In genomic region chr11:108324587-108324986, GRCh38 we compare ENCODE assay signal across 12 cellular contexts.
DNase-seq lines count a peak whose midpoint lies in the region; ATAC-seq lines count a peak whose summit lies in the region.
"Had no signal": no experiment of that assay in that cellular context is flagged by ENCODE, and none has a peak within 500 bp of the region (broad histone marks: within the 10 kb centered on the region; RNA-seq: fewer than 3 reads in every experiment).

No MANE protein-coding gene starts in this region.

- peaks cover 8% of the 10 kb centered on the region for H3K4me1 Mint-ChIP-seq in stimulated activated naive CD8-positive, alpha-beta T cell treated with anti-CD3 and anti-CD28 coated beads, Interleukin-15, Interleukin-2, amounts not matched to agents 100 ng/mL and 50 ng/mL, for 24 hours (ENCODE audit: low read depth)
- peaks cover 14% of the 10 kb centered on the region for H3K4me1 Mint-ChIP-seq in stimulated activated naive CD8-positive, alpha-beta T cell treated with anti-CD3 and anti-CD28 coated beads, Interleukin-15, amount 100 ng/mL, for 72 hours
- no peaks in the 10 kb centered on the region for H3K4me1 Mint-ChIP-seq in T-helper 2 cell treated with Interferon-gamma antibody and Interleukin-4, amounts not matched to agents 5 μg/mL and 100 μg/mL, for 36 hours (ENCODE audit: low read depth)

- peak overlapping the region; percentile 43 for H3K27ac Mint-ChIP-seq in stimulated activated naive CD8-positive, alpha-beta T cell treated with anti-CD3 and anti-CD28 coated beads, Interleukin-15, Interleukin-2, amounts not matched to agents 100 ng/mL and 50 ng/mL, for 24 hours
- H3K27ac Mint-ChIP-seq in stimulated activated naive CD8-positive, alpha-beta T cell treated with anti-CD3 and anti-CD28 coated beads, Interleukin-15, amount 100 ng/mL, for 72 hours: no peak overlapping the region
- H3K27ac Mint-ChIP-seq in T-helper 2 cell treated with Interferon-gamma antibody and Interleukin-4, amounts not matched to agents 5 μg/mL and 100 μg/mL, for 36 hours: no peak overlapping the region
- H3K27ac Mint-ChIP-seq: activated T-cell treated with anti-CD3 and anti-CD28 coated beads, Interleukin-2, amount 50 U/mL, for 72 hours had no signal

- DNase-seq in stimulated activated naive CD8-positive, alpha-beta T cell treated with anti-CD3 and anti-CD28 coated beads, Interleukin-15, amount 100 ng/mL, for 72 hours: no peak
- DNase-seq in NCI-H1417 (lab: John Stamatoyannopoulos, UW): peak in 2 of 3 experiments; percentile 73 to 91
- DNase-seq in dedifferentiated amniotic fluid mesenchymal stem cell (ENCODE audit: extremely low spot score): peak; percentile 42
- no peak for DNase-seq in 8988T
- no peak for DNase-seq in T-helper 2 cell treated with Interferon-gamma antibody and Interleukin-4, amounts not matched to agents 5 μg/mL and 100 μg/mL, for 36 hours (ENCODE audit: low spot score)
- DNase-seq in NCI-H2196 treated with DMSO at 0.1 percent for 48 hours (lab: John Stamatoyannopoulos, UW; ENCODE audit: unreplicated experiment): no peak
- no peak for DNase-seq in SW480 (ENCODE audit: low spot score)
- DNase-seq: activated T-cell treated with anti-CD3 and anti-CD28 coated beads, Interleukin-2, amount 50 U/mL, for 72 hours; cortex of kidney; NCI-H1048 had no signal

- no peaks in the 10 kb centered on the region for H3K27me3 Mint-ChIP-seq in stimulated activated naive CD8-positive, alpha-beta T cell treated with anti-CD3 and anti-CD28 coated beads, Interleukin-15, Interleukin-2, amounts not matched to agents 100 ng/mL and 50 ng/mL, for 24 hours
- H3K27me3 Mint-ChIP-seq in stimulated activated naive CD8-positive, alpha-beta T cell treated with anti-CD3 and anti-CD28 coated beads, Interleukin-15, amount 100 ng/mL, for 72 hours: no peaks in the 10 kb centered on the region
- H3K27me3 Mint-ChIP-seq in T-helper 2 cell treated with Interferon-gamma antibody and Interleukin-4, amounts not matched to agents 5 μg/mL and 100 μg/mL, for 36 hours (ENCODE audit: low read depth): no peaks in the 10 kb centered on the region

- peaks cover 54% of the 10 kb centered on the region for H3K36me3 Mint-ChIP-seq in stimulated activated naive CD8-positive, alpha-beta T cell treated with anti-CD3 and anti-CD28 coated beads, Interleukin-15, Interleukin-2, amounts not matched to agents 100 ng/mL and 50 ng/mL, for 24 hours (ENCODE audit: low read depth)
- H3K36me3 Mint-ChIP-seq in T-helper 2 cell treated with Interferon-gamma antibody and Interleukin-4, amounts not matched to agents 5 μg/mL and 100 μg/mL, for 36 hours (ENCODE audit: low read depth): peaks cover 49% of the 10 kb centered on the region

- H3K4me3 Mint-ChIP-seq in stimulated activated naive CD8-positive, alpha-beta T cell treated with anti-CD3 and anti-CD28 coated beads, Interleukin-15, Interleukin-2, amounts not matched to agents 100 ng/mL and 50 ng/mL, for 24 hours: no peak overlapping the region
- no peak overlapping the region for H3K4me3 Mint-ChIP-seq in stimulated activated naive CD8-positive, alpha-beta T cell treated with anti-CD3 and anti-CD28 coated beads, Interleukin-15, amount 100 ng/mL, for 72 hours
- H3K4me3 Mint-ChIP-seq in T-helper 2 cell treated with Interferon-gamma antibody and Interleukin-4, amounts not matched to agents 5 μg/mL and 100 μg/mL, for 36 hours: no peak overlapping the region
- H3K4me3 Mint-ChIP-seq: activated T-cell treated with anti-CD3 and anti-CD28 coated beads, Interleukin-2, amount 50 U/mL, for 72 hours had no signal

- no peaks in the 10 kb centered on the region for H3K9me3 Mint-ChIP-seq in stimulated activated naive CD8-positive, alpha-beta T cell treated with anti-CD3 and anti-CD28 coated beads, Interleukin-15, Interleukin-2, amounts not matched to agents 100 ng/mL and 50 ng/mL, for 24 hours
- no peaks in the 10 kb centered on the region for H3K9me3 Mint-ChIP-seq in stimulated activated naive CD8-positive, alpha-beta T cell treated with anti-CD3 and anti-CD28 coated beads, Interleukin-15, amount 100 ng/mL, for 72 hours
- H3K9me3 Mint-ChIP-seq in T-helper 2 cell treated with Interferon-gamma antibody and Interleukin-4, amounts not matched to agents 5 μg/mL and 100 μg/mL, for 36 hours: no peaks in the 10 kb centered on the region
- H3K9me3 Mint-ChIP-seq: activated T-cell treated with anti-CD3 and anti-CD28 coated beads, Interleukin-2, amount 50 U/mL, for 72 hours had no signal

- ATAC-seq in stimulated activated naive CD8-positive, alpha-beta T cell treated with anti-CD3 and anti-CD28 coated beads, Interleukin-15, amount 100 ng/mL, for 72 hours: no peak
- ATAC-seq: activated T-cell treated with anti-CD3 and anti-CD28 coated beads, Interleukin-2, amount 50 U/mL, for 72 hours; Panc1 had no signal

Comparison
In these comparisons a context has a peak if more than half of its experiments do, and no peak if none do; other contexts are left out.
1. DNase-seq: peak in NCI-H1417 (2 of 3) and dedifferentiated amniotic fluid mesenchymal stem cell (single experiment); none in stimulated activated naive CD8-positive, alpha-beta T cell treated with anti-CD3 and anti-CD28 coated beads, Interleukin-15, amount 100 ng/mL, for 72 hours (0 of 2), 8988T (single experiment), T-helper 2 cell treated with Interferon-gamma antibody and Interleukin-4, amounts not matched to agents 5 μg/mL and 100 μg/mL, for 36 hours (single experiment), NCI-H2196 treated with DMSO at 0.1 percent for 48 hours (single experiment) and SW480 (single experiment).